In the genomic region with DNA sequence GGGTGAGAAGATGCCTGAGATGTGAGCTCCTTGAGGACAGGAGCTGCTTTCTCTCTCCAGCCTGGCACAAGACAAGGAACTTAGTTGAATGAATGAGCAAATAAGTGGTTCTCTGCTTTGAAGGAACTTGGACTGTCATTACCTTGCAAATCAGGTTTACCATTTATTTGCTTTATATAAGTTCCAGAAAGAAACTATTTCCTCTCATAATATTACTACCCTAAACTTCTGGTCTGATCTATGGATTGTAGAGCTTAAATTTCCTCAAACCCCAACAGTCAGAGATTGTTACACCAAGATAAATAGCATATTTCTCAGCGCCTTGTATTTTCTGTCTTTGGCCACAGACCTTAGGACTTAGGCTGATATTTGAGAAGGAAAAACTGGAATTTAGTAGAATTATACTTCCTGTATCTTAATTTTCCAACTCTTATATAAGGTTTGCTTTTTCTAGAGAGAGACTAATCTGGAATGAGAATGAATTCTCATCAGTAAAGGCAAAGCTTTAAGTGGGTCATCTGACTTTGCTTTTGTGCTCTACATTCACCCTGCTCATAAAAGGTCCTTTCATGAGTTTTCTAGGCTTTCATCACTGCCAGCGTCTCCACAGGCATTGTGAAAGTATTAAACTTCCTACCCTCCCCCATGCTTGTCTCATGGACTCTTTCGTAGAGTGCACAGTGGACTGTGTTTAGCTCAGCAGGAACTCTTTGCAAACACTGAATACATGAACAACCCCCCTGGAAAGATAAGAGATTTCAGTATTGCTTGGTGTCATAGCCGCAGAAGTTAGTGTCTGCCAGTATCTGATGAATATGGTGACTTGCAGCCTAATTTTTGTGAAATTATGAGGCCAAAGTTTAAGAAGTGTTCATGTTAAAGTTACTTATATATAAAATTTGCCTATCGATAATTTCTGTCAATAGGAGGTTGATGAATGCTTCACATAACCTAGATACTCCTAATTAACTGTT, we compare ENCODE assay signal across 1 cellular context.
TF ChIP-seq lines count a peak whose summit lies in the region.

No MANE protein-coding gene starts in this region.

TF ChIP-seq in liver, 16 proteins besides CTCF, POLR2A, EP300 and RAD21 (continued from another document):
- TF ChIP-seq, protein P1, sequence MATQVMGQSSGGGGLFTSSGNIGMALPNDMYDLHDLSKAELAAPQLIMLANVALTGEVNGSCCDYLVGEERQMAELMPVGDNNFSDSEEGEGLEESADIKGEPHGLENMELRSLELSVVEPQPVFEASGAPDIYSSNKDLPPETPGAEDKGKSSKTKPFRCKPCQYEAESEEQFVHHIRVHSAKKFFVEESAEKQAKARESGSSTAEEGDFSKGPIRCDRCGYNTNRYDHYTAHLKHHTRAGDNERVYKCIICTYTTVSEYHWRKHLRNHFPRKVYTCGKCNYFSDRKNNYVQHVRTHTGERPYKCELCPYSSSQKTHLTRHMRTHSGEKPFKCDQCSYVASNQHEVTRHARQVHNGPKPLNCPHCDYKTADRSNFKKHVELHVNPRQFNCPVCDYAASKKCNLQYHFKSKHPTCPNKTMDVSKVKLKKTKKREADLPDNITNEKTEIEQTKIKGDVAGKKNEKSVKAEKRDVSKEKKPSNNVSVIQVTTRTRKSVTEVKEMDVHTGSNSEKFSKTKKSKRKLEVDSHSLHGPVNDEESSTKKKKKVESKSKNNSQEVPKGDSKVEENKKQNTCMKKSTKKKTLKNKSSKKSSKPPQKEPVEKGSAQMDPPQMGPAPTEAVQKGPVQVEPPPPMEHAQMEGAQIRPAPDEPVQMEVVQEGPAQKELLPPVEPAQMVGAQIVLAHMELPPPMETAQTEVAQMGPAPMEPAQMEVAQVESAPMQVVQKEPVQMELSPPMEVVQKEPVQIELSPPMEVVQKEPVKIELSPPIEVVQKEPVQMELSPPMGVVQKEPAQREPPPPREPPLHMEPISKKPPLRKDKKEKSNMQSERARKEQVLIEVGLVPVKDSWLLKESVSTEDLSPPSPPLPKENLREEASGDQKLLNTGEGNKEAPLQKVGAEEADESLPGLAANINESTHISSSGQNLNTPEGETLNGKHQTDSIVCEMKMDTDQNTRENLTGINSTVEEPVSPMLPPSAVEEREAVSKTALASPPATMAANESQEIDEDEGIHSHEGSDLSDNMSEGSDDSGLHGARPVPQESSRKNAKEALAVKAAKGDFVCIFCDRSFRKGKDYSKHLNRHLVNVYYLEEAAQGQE (IDR thresholded peaks at IDR 0.05), result peak; percentile 35
- TF ChIP-seq FOXA1 (IDR thresholded peaks at IDR 0.05) (no peak), TAF1 (conservative IDR thresholded peaks at IDR 0.05) (no peak)
